Comparison of ENCODE assay signal across 8 cellular contexts in the genomic region with DNA sequence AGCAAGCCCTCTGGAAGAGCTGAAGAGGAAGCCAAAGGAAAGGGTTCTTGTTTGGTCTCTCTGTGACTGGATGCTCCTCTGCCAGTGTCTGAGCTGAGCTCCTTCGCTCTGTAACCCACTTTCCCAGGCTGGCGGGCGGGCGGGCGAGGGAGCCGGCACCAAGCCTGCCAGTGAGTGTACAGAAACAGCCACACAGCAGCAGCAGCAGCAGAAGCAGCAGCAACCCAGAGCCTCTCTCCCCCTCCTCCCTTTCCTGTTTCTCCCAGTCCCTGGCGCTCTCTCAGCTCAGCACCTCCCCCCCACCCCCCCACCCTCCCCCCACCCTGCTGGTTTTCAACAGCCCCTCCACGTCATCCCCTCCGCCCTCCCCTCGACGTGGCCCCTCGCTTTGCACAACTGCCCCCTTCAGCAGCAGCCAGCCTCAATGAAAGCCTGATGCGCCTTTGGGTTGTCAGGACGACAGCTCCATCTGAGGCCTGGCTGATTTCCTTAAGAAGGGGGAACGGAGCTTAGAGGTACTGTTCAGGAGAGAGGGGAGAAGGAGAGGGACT. TPM values are rescaled to one million over a fixed set of nuclear protein-coding genes. Genes with fewer than 3 reads are reported as not detected.
DNase-seq lines count a peak whose midpoint lies in the region; ATAC-seq, FAIRE-seq and TF ChIP-seq lines count a peak whose summit lies in the region.

A gene (minus strand): TSS at position 197 of the 551 bp plus-strand sequence.

- intact Hi-C loops in left ventricle myocardium inferior (cut with micrococcal nuclease) (no loop called here), prostate gland (cut with DNase I) (no loop called here)

- H3K36me3 Mint-ChIP-seq in activated CD4-positive, alpha-beta T cell treated with anti-CD3 and anti-CD28 coated beads, Interleukin-2, amount 10 ng/mL, durations not matched to agents 7 days and 5 days (ENCODE audit: low read depth): no peaks in the 10 kb centered on the region

- CTCF ChIA-PET in activated CD4-positive, alpha-beta T cell treated with anti-CD3 and anti-CD28 coated beads, Interleukin-2, amount 10 ng/mL, durations not matched to agents 7 days and 5 days (lab: Charles Lee): no interaction called here

- peak; percentile 81 for DNase-seq in H7
- peak; percentile 84 for DNase-seq in SK-N-DZ (ENCODE audit: low spot score)
- no peak for DNase-seq in left ventricle myocardium inferior
- DNase-seq in prostate gland (ENCODE audit: low spot score): peak; percentile 38
- no peak for DNase-seq in activated CD4-positive, alpha-beta T cell treated with anti-CD3 and anti-CD28 coated beads, Interleukin-2, amount 10 ng/mL, durations not matched to agents 7 days and 5 days
- no peak for DNase-seq in H54 (ENCODE audit: insufficient read length, low spot score)
- no peak for DNase-seq in OCI-M2 (lab: John Stamatoyannopoulos, UW; ENCODE audit: unreplicated experiment)

- H3K27ac ChIP-seq in left ventricle myocardium inferior (replicated peaks): no peak within 1 kb of the TSS
- peak within 1 kb of the TSS; percentile 53 to 69 for H3K27ac ChIP-seq in prostate gland

- TF ChIP-seq CTCF in left ventricle myocardium inferior (IDR thresholded peaks at IDR 0.05; ENCODE audit: borderline replicate concordance) (no peak), prostate gland (IDR thresholded peaks at IDR 0.05) (no peak)

- no peak within 1 kb of the TSS for H3K27ac Mint-ChIP-seq in activated CD4-positive, alpha-beta T cell treated with anti-CD3 and anti-CD28 coated beads, Interleukin-2, amount 10 ng/mL, durations not matched to agents 7 days and 5 days

- H3K36me3 ChIP-seq in H7 (replicated peaks; ENCODE audit: control insufficient read depth, insufficient read depth, low read length) (no peaks in the 10 kb centered on the region), left ventricle myocardium inferior (no peaks in the 10 kb centered on the region), prostate gland (no peaks in the 10 kb centered on the region)

- POLR2A ChIA-PET in activated CD4-positive, alpha-beta T cell treated with anti-CD3 and anti-CD28 coated beads, Interleukin-2, amount 10 ng/mL, durations not matched to agents 7 days and 5 days (lab: Charles Lee): no interaction called here

- no peak for ATAC-seq in GM21737 (IDR thresholded peaks at IDR 0.05; ENCODE audit: unreplicated experiment)

- no peaks in the 10 kb centered on the region for H3K9me3 ChIP-seq in left ventricle myocardium inferior (replicated peaks)
- H3K9me3 ChIP-seq in prostate gland: no peaks in the 10 kb centered on the region

- H3K27me3 ChIP-seq in H7 (ENCODE audit: control insufficient read depth, insufficient read depth, low read length): peaks cover 12% of the 10 kb centered on the region
- peaks cover 43% of the 10 kb centered on the region for H3K27me3 ChIP-seq in left ventricle myocardium inferior (ENCODE audit: low read depth)
- no peaks in the 10 kb centered on the region for H3K27me3 ChIP-seq in prostate gland (replicated peaks; ENCODE audit: insufficient read depth)

- no peaks in the 10 kb centered on the region for H3K4me1 Mint-ChIP-seq in activated CD4-positive, alpha-beta T cell treated with anti-CD3 and anti-CD28 coated beads, Interleukin-2, amount 10 ng/mL, durations not matched to agents 7 days and 5 days

- no peak for FAIRE-seq in H54 (lab: Jason Lieb, UNC)

- peaks cover 10% of the 10 kb centered on the region for H3K27me3 Mint-ChIP-seq in activated CD4-positive, alpha-beta T cell treated with anti-CD3 and anti-CD28 coated beads, Interleukin-2, amount 10 ng/mL, durations not matched to agents 7 days and 5 days

- H3K4me3 ChIP-seq in H7 (ENCODE audit: insufficient read depth, low read depth, low read length) (peak within 1 kb of the TSS; percentile 72), left ventricle myocardium inferior (peak within 1 kb of the TSS; percentile 56), prostate gland (peak within 1 kb of the TSS; percentile 38)

- TF ChIP-seq POLR2A in prostate gland (IDR thresholded peaks at IDR 0.05): no peak
- no peak for TF ChIP-seq POLR2A in H54 (IDR thresholded peaks at IDR 0.05; ENCODE audit: low read depth, low read length)

- no peaks in the 10 kb centered on the region for H3K9me3 Mint-ChIP-seq in activated CD4-positive, alpha-beta T cell treated with anti-CD3 and anti-CD28 coated beads, Interleukin-2, amount 10 ng/mL, durations not matched to agents 7 days and 5 days

- H3K4me3 Mint-ChIP-seq in activated CD4-positive, alpha-beta T cell treated with anti-CD3 and anti-CD28 coated beads, Interleukin-2, amount 10 ng/mL, durations not matched to agents 7 days and 5 days: no peak within 1 kb of the TSS

- WGBS in prostate gland: 3% methylated on average over 11 of the region's 15 CpGs

- no peaks in the 10 kb centered on the region for H3K4me1 ChIP-seq in left ventricle myocardium inferior
- H3K4me1 ChIP-seq in prostate gland (replicated peaks): no peaks in the 10 kb centered on the region

RNA-seq across cellular contexts. Expression of the gene that starts here (rescaled TPM):
- 0.37 and 2.6 TPM in 2 replicates for total RNA-seq in H7 (2014; rRNA removed; shearing (Covaris generic))
- 16.5 and 17.3 TPM in 2 replicates for polyA plus RNA-seq in SK-N-DZ (2014; cell fraction: cytosol; rRNA removed)
- 16.8 and 19.9 TPM in 2 replicates for polyA plus RNA-seq in SK-N-DZ (2014; cell fraction: nucleus; rRNA removed)
- total RNA-seq in left ventricle myocardium inferior (1.2 TPM), prostate gland (10 to 100 TPM; 15.4 to 38.0 TPM)
- not detected for total RNA-seq in activated CD4-positive, alpha-beta T cell treated with anti-CD3 and anti-CD28 coated beads, Interleukin-2, amount 10 ng/mL, durations not matched to agents 7 days and 5 days

Comparison
In these comparisons a context has a peak if more than half of its experiments do, and no peak if none do; other contexts are left out.
1. DNase-seq: peak in H7 (single experiment), SK-N-DZ (single experiment) and prostate gland (single experiment); none in left ventricle myocardium inferior (single experiment), activated CD4-positive, alpha-beta T cell treated with anti-CD3 and anti-CD28 coated beads, Interleukin-2, amount 10 ng/mL, durations not matched to agents 7 days and 5 days (single experiment), H54 (single experiment) and OCI-M2 (single experiment).
2. Peak in every context shown above with its lines, with median percentiles within 50 percentile points of each other: H3K4me3 ChIP-seq.